ENCODE assay signal across 29 cellular contexts in genomic region chr2:191670787-191671186, GRCh38.
"Had no signal": no experiment of that assay in that cellular context is flagged by ENCODE, and none has a peak within 500 bp of the region (broad histone marks: within the 10 kb centered on the region; RNA-seq: fewer than 3 reads in every experiment).

No MANE protein-coding gene starts in this region.

- DNase-seq: stimulated activated CD4-positive, alpha-beta T cell treated with anti-CD3 and anti-CD28 coated beads, Interleukin-2, amount 100 ng/mL, for 48 hours; stimulated activated CD4-positive, alpha-beta T cell treated with anti-CD3 and anti-CD28 coated beads, Interleukin-4, amount 100 ng/mL, for 1 hour; stimulated activated CD4-positive, alpha-beta T cell treated with anti-CD3 and anti-CD28 coated beads, Interleukin-4, amount 100 ng/mL, for 24 hours; stimulated activated CD4-positive, alpha-beta T cell treated with anti-CD3 and anti-CD28 coated beads, Interleukin-4, amount 100 ng/mL, for 4 hours; stimulated activated CD8-positive, alpha-beta memory T cell treated with anti-CD3 and anti-CD28 coated beads, Interleukin-4, amount 100 ng/mL, for 48 hours; stimulated activated naive B cell treated with anti-CD40 and anti-IgM and Interleukin-4, amounts not matched to agents 10 μg/mL and 1 μg/mL and 100 μg/mL, for 72 hours; stimulated activated naive CD4-positive, alpha-beta T cell; stimulated activated naive CD4-positive, alpha-beta T cell treated with Interleukin-2 at 50 U/mL for 16 hours; stimulated activated naive CD8-positive, alpha-beta T cell treated with anti-CD3 and anti-CD28 coated beads, Interleukin-15, amount 100 ng/mL, for 72 hours; stimulated activated naive CD8-positive, alpha-beta T cell treated with anti-CD3 and anti-CD28 coated beads, Interleukin-15, Interleukin-2, amounts not matched to agents 100 U/mL and 50 U/mL, for 24 hours; stomach; substantia nigra; testis; thyroid gland; tibial artery; transverse colon; trophoblast cell; upper lobe of left lung; upper lobe of right lung; uterus had no signal

- H3K4me3 Mint-ChIP-seq: stimulated activated effector memory CD8-positive, alpha-beta T cell treated with anti-CD3 and anti-CD28 coated beads, Interleukin-12 subunit alpha, Interleukin-12 subunit beta, amount 100 ng/mL, for 72 hours; stimulated activated memory B cell treated with anti-CD40 and anti-IgM and Interleukin-4, amounts not matched to agents 10 μg/mL and 1 μg/mL and 100 μg/mL, for 72 hours; stimulated activated naive B cell treated with anti-CD40 and anti-IgM and Interleukin-4, amounts not matched to agents 10 μg/mL and 1 μg/mL and 100 μg/mL, for 72 hours; stimulated activated naive CD8-positive, alpha-beta T cell treated with anti-CD3 and anti-CD28 coated beads, Interleukin-15, amount 100 ng/mL, for 72 hours; stimulated activated naive CD8-positive, alpha-beta T cell treated with anti-CD3 and anti-CD28 coated beads, Interleukin-15, Interleukin-2, amounts not matched to agents 100 ng/mL and 50 ng/mL, for 24 hours; type B pancreatic cell had no signal

- FAIRE-seq: urothelium cell line had no signal

- ATAC-seq: stimulated activated naive CD8-positive, alpha-beta T cell treated with anti-CD3 and anti-CD28 coated beads, Interleukin-15, Interleukin-2, amounts not matched to agents 100 U/mL and 50 U/mL, for 24 hours; upper lobe of right lung had no signal

- H3K27ac Mint-ChIP-seq: stimulated activated effector memory CD8-positive, alpha-beta T cell treated with anti-CD3 and anti-CD28 coated beads, Interleukin-12 subunit alpha, Interleukin-12 subunit beta, amount 100 ng/mL, for 72 hours; stimulated activated memory B cell treated with anti-CD40 and anti-IgM and Interleukin-4, amounts not matched to agents 10 μg/mL and 1 μg/mL and 100 μg/mL, for 72 hours; stimulated activated naive B cell treated with anti-CD40 and anti-IgM and Interleukin-4, amounts not matched to agents 10 μg/mL and 1 μg/mL and 100 μg/mL, for 72 hours; stimulated activated naive CD8-positive, alpha-beta T cell treated with anti-CD3 and anti-CD28 coated beads, Interleukin-15, amount 100 ng/mL, for 72 hours; stimulated activated naive CD8-positive, alpha-beta T cell treated with anti-CD3 and anti-CD28 coated beads, Interleukin-15, Interleukin-2, amounts not matched to agents 100 ng/mL and 50 ng/mL, for 24 hours; type B pancreatic cell had no signal

- H3K27ac ChIP-seq: stomach, suprapubic skin, testis, thoracic aorta, thyroid gland, tibial artery, tibial nerve, transverse colon, upper lobe of left lung, upper lobe of right lung, uterus, vagina had no signal

- H3K36me3 Mint-ChIP-seq: stimulated activated memory B cell treated with anti-CD40 and anti-IgM and Interleukin-4, amounts not matched to agents 10 μg/mL and 1 μg/mL and 100 μg/mL, for 72 hours; type B pancreatic cell had no signal

- H3K4me1 ChIP-seq: stomach, testis, thyroid gland, tibial artery, transverse colon, uterus, vagina had no signal

- H3K4me3 ChIP-seq: stomach, suprapubic skin, testis, thoracic aorta, thyroid gland, tibial artery, tibial nerve, transverse colon, upper lobe of left lung, upper lobe of right lung, uterus, vagina had no signal

- H3K27me3 ChIP-seq: stomach, suprapubic skin, testis, thyroid gland, tibial artery, tibial nerve, transverse colon, upper lobe of left lung, upper lobe of right lung, uterus, vagina had no signal

- H3K9me3 ChIP-seq: stomach, suprapubic skin, testis, thoracic aorta, thyroid gland, tibial artery, tibial nerve, transverse colon, upper lobe of left lung, upper lobe of right lung, uterus, vagina had no signal

- H3K36me3 ChIP-seq: stomach, suprapubic skin, thoracic aorta, thyroid gland, tibial artery, tibial nerve, transverse colon, upper lobe of left lung, upper lobe of right lung, uterus, vagina had no signal

- H3K9me3 Mint-ChIP-seq: stimulated activated effector memory CD8-positive, alpha-beta T cell treated with anti-CD3 and anti-CD28 coated beads, Interleukin-12 subunit alpha, Interleukin-12 subunit beta, amount 100 ng/mL, for 72 hours; stimulated activated naive B cell treated with anti-CD40 and anti-IgM and Interleukin-4, amounts not matched to agents 10 μg/mL and 1 μg/mL and 100 μg/mL, for 72 hours; stimulated activated naive CD8-positive, alpha-beta T cell treated with anti-CD3 and anti-CD28 coated beads, Interleukin-15, amount 100 ng/mL, for 72 hours; stimulated activated naive CD8-positive, alpha-beta T cell treated with anti-CD3 and anti-CD28 coated beads, Interleukin-15, Interleukin-2, amounts not matched to agents 100 ng/mL and 50 ng/mL, for 24 hours; type B pancreatic cell had no signal

- H3K27me3 Mint-ChIP-seq: stimulated activated memory B cell treated with anti-CD40 and anti-IgM and Interleukin-4, amounts not matched to agents 10 μg/mL and 1 μg/mL and 100 μg/mL, for 72 hours; stimulated activated naive B cell treated with anti-CD40 and anti-IgM and Interleukin-4, amounts not matched to agents 10 μg/mL and 1 μg/mL and 100 μg/mL, for 72 hours; stimulated activated naive CD8-positive, alpha-beta T cell treated with anti-CD3 and anti-CD28 coated beads, Interleukin-15, amount 100 ng/mL, for 72 hours; stimulated activated naive CD8-positive, alpha-beta T cell treated with anti-CD3 and anti-CD28 coated beads, Interleukin-15, Interleukin-2, amounts not matched to agents 100 ng/mL and 50 ng/mL, for 24 hours; type B pancreatic cell had no signal
